ENCODE assay signal across 1 cellular context in genomic region chr19:2455481-2456300, GRCh38.
TF ChIP-seq lines count a peak whose summit lies in the region.

No MANE protein-coding gene starts in this region.

TF ChIP-seq in GM12878, 131 proteins besides CTCF, POLR2A, EP300 and RAD21 (continued from another document):
- TF ChIP-seq ZBTB40 (IDR thresholded peaks at IDR 0.05; ENCODE audit: borderline replicate concordance) (no peak), ZZZ3 (IDR thresholded peaks at IDR 0.05; ENCODE audit: control insufficient read depth, insufficient read length, low read depth) (no peak), TCF3 (IDR thresholded peaks at IDR 0.05; ENCODE audit: borderline replicate concordance, insufficient read depth, low read depth, low read length) (no peak), GABPA (IDR thresholded peaks at IDR 0.05; ENCODE audit: low read depth) (no peak), NR2F1 (conservative IDR thresholded peaks at IDR 0.05) (no peak), SMAD5 (IDR thresholded peaks at IDR 0.05; ENCODE audit: low read depth) (no peak), JUND (IDR thresholded peaks at IDR 0.05; ENCODE audit: low read depth, low read length) (no peak), IRF4 (IDR thresholded peaks at IDR 0.05; ENCODE audit: low read depth, low read length) (no peak), TCF12 (IDR thresholded peaks at IDR 0.05; ENCODE audit: low read depth, low read length) (no peak), PAX8 (IDR thresholded peaks at IDR 0.05) (no peak), KDM1A (IDR thresholded peaks at IDR 0.05; ENCODE audit: borderline replicate concordance) (no peak), TAF1 (IDR thresholded peaks at IDR 0.05; ENCODE audit: borderline replicate concordance, low read depth, low read length) (no peak), WRNIP1 (IDR thresholded peaks at IDR 0.05; ENCODE audit: borderline replicate concordance, low read depth, low read length) (no peak), JUNB (IDR thresholded peaks at IDR 0.05) (no peak), CHD4 (IDR thresholded peaks at IDR 0.05) (no peak), FOXK2 (IDR thresholded peaks at IDR 0.05) (no peak), RUNX3 (IDR thresholded peaks at IDR 0.05; ENCODE audit: low read length) (no peak), TCF7 (IDR thresholded peaks at IDR 0.05; ENCODE audit: borderline replicate concordance) (no peak), SIX5 (IDR thresholded peaks at IDR 0.05; ENCODE audit: low read depth, low read length, severe bottlenecking) (no peak), E2F4 (IDR thresholded peaks at IDR 0.05; ENCODE audit: low read depth, low read length) (no peak), BHLHE40 (IDR thresholded peaks at IDR 0.05; ENCODE audit: borderline replicate concordance in 1 of 2, low read depth in 2 of 2, low read length in 1 of 2) (no peak), SP1 (IDR thresholded peaks at IDR 0.05; ENCODE audit: low read depth, low read length) (no peak), BCL11A (IDR thresholded peaks at IDR 0.05; ENCODE audit: low read depth, low read length) (no peak), ELK1 (IDR thresholded peaks at IDR 0.05; ENCODE audit: low read depth, low read length) (no peak), ZNF687 (IDR thresholded peaks at IDR 0.05) (no peak)
- TF ChIP-seq, protein P1, sequence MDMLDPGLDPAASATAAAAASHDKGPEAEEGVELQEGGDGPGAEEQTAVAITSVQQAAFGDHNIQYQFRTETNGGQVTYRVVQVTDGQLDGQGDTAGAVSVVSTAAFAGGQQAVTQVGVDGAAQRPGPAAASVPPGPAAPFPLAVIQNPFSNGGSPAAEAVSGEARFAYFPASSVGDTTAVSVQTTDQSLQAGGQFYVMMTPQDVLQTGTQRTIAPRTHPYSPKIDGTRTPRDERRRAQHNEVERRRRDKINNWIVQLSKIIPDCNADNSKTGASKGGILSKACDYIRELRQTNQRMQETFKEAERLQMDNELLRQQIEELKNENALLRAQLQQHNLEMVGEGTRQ (IDR thresholded peaks at IDR 0.05; ENCODE audit: borderline replicate concordance, low read depth, low read length) = no peak
- TF ChIP-seq, protein P2, sequence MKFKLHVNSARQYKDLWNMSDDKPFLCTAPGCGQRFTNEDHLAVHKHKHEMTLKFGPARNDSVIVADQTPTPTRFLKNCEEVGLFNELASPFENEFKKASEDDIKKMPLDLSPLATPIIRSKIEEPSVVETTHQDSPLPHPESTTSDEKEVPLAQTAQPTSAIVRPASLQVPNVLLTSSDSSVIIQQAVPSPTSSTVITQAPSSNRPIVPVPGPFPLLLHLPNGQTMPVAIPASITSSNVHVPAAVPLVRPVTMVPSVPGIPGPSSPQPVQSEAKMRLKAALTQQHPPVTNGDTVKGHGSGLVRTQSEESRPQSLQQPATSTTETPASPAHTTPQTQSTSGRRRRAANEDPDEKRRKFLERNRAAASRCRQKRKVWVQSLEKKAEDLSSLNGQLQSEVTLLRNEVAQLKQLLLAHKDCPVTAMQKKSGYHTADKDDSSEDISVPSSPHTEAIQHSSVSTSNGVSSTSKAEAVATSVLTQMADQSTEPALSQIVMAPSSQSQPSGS (IDR thresholded peaks at IDR 0.05; ENCODE audit: low read length) = no peak
- TF ChIP-seq, protein P3, sequence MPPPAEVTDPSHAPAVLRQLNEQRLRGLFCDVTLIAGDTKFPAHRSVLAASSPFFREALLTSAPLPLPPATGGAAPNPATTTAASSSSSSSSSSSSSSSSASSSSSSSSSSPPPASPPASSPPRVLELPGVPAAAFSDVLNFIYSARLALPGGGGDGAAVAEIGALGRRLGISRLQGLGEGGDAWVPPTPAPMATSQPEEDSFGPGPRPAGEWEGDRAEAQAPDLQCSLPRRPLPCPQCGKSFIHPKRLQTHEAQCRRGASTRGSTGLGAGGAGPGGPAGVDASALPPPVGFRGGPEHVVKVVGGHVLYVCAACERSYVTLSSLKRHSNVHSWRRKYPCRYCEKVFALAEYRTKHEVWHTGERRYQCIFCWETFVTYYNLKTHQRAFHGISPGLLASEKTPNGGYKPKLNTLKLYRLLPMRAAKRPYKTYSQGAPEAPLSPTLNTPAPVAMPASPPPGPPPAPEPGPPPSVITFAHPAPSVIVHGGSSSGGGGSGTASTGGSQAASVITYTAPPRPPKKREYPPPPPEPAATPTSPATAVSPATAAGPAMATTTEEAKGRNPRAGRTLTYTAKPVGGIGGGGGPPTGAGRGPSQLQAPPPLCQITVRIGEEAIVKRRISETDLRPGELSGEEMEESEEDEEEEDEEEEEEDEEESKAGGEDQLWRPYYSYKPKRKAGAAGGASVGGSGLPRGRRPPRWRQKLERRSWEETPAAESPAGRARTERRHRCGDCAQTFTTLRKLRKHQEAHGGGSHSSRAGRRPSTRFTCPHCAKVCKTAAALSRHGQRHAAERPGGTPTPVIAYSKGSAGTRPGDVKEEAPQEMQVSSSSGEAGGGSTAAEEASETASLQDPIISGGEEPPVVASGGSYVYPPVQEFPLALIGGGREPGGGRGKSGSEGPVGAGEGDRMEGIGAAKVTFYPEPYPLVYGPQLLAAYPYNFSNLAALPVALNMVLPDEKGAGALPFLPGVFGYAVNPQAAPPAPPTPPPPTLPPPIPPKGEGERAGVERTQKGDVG (CRISPR knock-in tag; IDR thresholded peaks at IDR 0.05) = no peak
- TF ChIP-seq, protein P4, sequence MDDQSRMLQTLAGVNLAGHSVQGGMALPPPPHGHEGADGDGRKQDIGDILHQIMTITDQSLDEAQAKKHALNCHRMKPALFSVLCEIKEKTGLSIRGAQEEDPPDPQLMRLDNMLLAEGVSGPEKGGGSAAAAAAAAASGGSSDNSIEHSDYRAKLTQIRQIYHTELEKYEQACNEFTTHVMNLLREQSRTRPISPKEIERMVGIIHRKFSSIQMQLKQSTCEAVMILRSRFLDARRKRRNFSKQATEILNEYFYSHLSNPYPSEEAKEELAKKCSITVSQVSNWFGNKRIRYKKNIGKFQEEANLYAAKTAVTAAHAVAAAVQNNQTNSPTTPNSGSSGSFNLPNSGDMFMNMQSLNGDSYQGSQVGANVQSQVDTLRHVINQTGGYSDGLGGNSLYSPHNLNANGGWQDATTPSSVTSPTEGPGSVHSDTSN (IDR thresholded peaks at IDR 0.05; ENCODE audit: insufficient replicate concordance, low read depth, low read length) = peak; percentile 64
- TF ChIP-seq, protein P5, sequence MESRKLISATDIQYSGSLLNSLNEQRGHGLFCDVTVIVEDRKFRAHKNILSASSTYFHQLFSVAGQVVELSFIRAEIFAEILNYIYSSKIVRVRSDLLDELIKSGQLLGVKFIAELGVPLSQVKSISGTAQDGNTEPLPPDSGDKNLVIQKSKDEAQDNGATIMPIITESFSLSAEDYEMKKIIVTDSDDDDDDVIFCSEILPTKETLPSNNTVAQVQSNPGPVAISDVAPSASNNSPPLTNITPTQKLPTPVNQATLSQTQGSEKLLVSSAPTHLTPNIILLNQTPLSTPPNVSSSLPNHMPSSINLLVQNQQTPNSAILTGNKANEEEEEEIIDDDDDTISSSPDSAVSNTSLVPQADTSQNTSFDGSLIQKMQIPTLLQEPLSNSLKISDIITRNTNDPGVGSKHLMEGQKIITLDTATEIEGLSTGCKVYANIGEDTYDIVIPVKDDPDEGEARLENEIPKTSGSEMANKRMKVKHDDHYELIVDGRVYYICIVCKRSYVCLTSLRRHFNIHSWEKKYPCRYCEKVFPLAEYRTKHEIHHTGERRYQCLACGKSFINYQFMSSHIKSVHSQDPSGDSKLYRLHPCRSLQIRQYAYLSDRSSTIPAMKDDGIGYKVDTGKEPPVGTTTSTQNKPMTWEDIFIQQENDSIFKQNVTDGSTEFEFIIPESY (IDR thresholded peaks at IDR 0.05) = no peak
